ENCODE assay signal across 1 cellular context in genomic region chr2:191574232-191574631, GRCh38.
TF ChIP-seq lines count a peak whose summit lies in the region.

No MANE protein-coding gene starts in this region.

TF ChIP-seq in K562, 482 proteins besides CTCF, POLR2A, EP300 and RAD21 (continued from another document):
- TF ChIP-seq NKRF (IDR thresholded peaks at IDR 0.05; ENCODE audit: borderline replicate concordance) = no peak
- TF ChIP-seq, protein P1, sequence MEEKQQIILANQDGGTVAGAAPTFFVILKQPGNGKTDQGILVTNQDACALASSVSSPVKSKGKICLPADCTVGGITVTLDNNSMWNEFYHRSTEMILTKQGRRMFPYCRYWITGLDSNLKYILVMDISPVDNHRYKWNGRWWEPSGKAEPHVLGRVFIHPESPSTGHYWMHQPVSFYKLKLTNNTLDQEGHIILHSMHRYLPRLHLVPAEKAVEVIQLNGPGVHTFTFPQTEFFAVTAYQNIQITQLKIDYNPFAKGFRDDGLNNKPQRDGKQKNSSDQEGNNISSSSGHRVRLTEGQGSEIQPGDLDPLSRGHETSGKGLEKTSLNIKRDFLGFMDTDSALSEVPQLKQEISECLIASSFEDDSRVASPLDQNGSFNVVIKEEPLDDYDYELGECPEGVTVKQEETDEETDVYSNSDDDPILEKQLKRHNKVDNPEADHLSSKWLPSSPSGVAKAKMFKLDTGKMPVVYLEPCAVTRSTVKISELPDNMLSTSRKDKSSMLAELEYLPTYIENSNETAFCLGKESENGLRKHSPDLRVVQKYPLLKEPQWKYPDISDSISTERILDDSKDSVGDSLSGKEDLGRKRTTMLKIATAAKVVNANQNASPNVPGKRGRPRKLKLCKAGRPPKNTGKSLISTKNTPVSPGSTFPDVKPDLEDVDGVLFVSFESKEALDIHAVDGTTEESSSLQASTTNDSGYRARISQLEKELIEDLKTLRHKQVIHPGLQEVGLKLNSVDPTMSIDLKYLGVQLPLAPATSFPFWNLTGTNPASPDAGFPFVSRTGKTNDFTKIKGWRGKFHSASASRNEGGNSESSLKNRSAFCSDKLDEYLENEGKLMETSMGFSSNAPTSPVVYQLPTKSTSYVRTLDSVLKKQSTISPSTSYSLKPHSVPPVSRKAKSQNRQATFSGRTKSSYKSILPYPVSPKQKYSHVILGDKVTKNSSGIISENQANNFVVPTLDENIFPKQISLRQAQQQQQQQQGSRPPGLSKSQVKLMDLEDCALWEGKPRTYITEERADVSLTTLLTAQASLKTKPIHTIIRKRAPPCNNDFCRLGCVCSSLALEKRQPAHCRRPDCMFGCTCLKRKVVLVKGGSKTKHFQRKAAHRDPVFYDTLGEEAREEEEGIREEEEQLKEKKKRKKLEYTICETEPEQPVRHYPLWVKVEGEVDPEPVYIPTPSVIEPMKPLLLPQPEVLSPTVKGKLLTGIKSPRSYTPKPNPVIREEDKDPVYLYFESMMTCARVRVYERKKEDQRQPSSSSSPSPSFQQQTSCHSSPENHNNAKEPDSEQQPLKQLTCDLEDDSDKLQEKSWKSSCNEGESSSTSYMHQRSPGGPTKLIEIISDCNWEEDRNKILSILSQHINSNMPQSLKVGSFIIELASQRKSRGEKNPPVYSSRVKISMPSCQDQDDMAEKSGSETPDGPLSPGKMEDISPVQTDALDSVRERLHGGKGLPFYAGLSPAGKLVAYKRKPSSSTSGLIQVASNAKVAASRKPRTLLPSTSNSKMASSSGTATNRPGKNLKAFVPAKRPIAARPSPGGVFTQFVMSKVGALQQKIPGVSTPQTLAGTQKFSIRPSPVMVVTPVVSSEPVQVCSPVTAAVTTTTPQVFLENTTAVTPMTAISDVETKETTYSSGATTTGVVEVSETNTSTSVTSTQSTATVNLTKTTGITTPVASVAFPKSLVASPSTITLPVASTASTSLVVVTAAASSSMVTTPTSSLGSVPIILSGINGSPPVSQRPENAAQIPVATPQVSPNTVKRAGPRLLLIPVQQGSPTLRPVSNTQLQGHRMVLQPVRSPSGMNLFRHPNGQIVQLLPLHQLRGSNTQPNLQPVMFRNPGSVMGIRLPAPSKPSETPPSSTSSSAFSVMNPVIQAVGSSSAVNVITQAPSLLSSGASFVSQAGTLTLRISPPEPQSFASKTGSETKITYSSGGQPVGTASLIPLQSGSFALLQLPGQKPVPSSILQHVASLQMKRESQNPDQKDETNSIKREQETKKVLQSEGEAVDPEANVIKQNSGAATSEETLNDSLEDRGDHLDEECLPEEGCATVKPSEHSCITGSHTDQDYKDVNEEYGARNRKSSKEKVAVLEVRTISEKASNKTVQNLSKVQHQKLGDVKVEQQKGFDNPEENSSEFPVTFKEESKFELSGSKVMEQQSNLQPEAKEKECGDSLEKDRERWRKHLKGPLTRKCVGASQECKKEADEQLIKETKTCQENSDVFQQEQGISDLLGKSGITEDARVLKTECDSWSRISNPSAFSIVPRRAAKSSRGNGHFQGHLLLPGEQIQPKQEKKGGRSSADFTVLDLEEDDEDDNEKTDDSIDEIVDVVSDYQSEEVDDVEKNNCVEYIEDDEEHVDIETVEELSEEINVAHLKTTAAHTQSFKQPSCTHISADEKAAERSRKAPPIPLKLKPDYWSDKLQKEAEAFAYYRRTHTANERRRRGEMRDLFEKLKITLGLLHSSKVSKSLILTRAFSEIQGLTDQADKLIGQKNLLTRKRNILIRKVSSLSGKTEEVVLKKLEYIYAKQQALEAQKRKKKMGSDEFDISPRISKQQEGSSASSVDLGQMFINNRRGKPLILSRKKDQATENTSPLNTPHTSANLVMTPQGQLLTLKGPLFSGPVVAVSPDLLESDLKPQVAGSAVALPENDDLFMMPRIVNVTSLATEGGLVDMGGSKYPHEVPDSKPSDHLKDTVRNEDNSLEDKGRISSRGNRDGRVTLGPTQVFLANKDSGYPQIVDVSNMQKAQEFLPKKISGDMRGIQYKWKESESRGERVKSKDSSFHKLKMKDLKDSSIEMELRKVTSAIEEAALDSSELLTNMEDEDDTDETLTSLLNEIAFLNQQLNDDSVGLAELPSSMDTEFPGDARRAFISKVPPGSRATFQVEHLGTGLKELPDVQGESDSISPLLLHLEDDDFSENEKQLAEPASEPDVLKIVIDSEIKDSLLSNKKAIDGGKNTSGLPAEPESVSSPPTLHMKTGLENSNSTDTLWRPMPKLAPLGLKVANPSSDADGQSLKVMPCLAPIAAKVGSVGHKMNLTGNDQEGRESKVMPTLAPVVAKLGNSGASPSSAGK (IDR thresholded peaks at IDR 0.05) = no peak
- no peak for TF ChIP-seq KAT2B (IDR thresholded peaks at IDR 0.05; ENCODE audit: low read depth, low read length)
- no peak for TF ChIP-seq BRF1 (IDR thresholded peaks at IDR 0.05; ENCODE audit: borderline replicate concordance, extremely low read depth, insufficient read length)
- no peak for TF ChIP-seq RNF2 (IDR thresholded peaks at IDR 0.05)
- TF ChIP-seq, protein P2, sequence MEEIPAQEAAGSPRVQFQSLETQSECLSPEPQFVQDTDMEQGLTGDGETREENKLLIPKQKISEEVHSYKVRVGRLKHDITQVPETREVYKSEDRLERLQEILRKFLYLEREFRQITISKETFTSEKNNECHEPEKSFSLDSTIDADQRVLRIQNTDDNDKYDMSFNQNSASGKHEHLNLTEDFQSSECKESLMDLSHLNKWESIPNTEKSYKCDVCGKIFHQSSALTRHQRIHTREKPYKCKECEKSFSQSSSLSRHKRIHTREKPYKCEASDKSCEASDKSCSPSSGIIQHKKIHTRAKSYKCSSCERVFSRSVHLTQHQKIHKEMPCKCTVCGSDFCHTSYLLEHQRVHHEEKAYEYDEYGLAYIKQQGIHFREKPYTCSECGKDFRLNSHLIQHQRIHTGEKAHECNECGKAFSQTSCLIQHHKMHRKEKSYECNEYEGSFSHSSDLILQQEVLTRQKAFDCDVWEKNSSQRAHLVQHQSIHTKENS (CRISPR knock-in tag; IDR thresholded peaks at IDR 0.05) = no peak
- no peak for TF ChIP-seq ZKSCAN1 (IDR thresholded peaks at IDR 0.05; ENCODE audit: low read depth, low read length)
- TF ChIP-seq ZNF407 (IDR thresholded peaks at IDR 0.05; ENCODE audit: low read depth) = no peak
- TF ChIP-seq TARDBP (IDR thresholded peaks at IDR 0.05) = no peak
- no peak for TF ChIP-seq ZNF830 (CRISPR knock-in tag; IDR thresholded peaks at IDR 0.05)
- no peak for TF ChIP-seq ZNF316 (IDR thresholded peaks at IDR 0.05)
